21 cellular contexts compared by ENCODE assay signal in the genomic region with DNA sequence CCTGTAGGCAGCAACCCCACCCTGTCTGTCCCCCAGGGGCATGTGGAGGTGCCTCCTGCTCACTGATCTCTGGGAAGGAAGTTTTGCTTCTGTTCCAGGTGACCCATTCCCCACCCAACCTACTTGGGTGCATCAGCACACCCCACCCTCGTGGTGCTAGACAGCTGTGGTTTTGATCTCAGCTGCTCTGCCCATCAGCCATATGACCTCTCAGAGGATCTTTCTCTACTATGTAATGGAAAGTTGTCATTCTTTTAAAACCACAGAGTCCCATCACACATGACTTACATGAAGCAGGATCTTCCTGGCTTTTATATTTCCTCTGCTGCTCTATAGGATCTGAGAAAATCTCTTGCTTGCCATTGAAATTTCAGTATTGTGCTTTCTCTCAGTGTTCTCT. TPM values are rescaled to one million over a fixed set of nuclear protein-coding genes. Genes with fewer than 3 reads are reported as not detected.
DNase-seq lines count a peak whose midpoint lies in the region; ATAC-seq and TF ChIP-seq lines count a peak whose summit lies in the region.
"Had no signal": no experiment of that assay in that cellular context is flagged by ENCODE, and none has a peak within 500 bp of the region (broad histone marks: within the 10 kb centered on the region; RNA-seq: fewer than 3 reads in every experiment).

No MANE protein-coding gene starts in this region.

- DNase-seq in SW480 (ENCODE audit: low spot score) (peak; percentile 38), foreskin keratinocyte (peak; percentile 45 to 73), neural crest cell (ENCODE audit: low read depth, low spot score) (no peak), pons (ENCODE audit: low spot score) (no peak), gastrocnemius medialis (no peak)
- no peak for DNase-seq in activated CD4-positive, alpha-beta T cell treated with anti-CD3 and anti-CD28 coated beads for 36 hours
- DNase-seq: COR-L47; Kasumi-1; NCI-H1417; NCI-H1930; NCI-H446 treated with DMSO at 0.1 percent for 48 hours; NK-92 treated with Interleukin-12 subunit alpha and Interleukin-12 subunit beta, amount 100 ng/mL, for 24 hours; SHP77 treated with DMSO at 0.1 percent for 48 hours had no signal

- no peaks in the 10 kb centered on the region for H3K9me3 ChIP-seq in BLaER1
- no peaks in the 10 kb centered on the region for H3K9me3 ChIP-seq in gastrocnemius medialis

- H3K36me3 ChIP-seq in BLaER1 = no peaks in the 10 kb centered on the region
- no peaks in the 10 kb centered on the region for H3K36me3 ChIP-seq in gastrocnemius medialis

- H3K4me1 ChIP-seq in BLaER1 (peaks cover 9% of the 10 kb centered on the region), foreskin keratinocyte (peaks cover 9% of the 10 kb centered on the region), gastrocnemius medialis (no peaks in the 10 kb centered on the region)

- ATAC-seq in foreskin keratinocyte (no peak), gastrocnemius medialis (no peak), HG02852 (IDR thresholded peaks at IDR 0.05; ENCODE audit: unreplicated experiment) (no peak)
- no peak for ATAC-seq in activated CD4-positive, alpha-beta T cell treated with anti-CD3 and anti-CD28 coated beads for 36 hours

- in situ Hi-C loops in gastrocnemius medialis (cut with MboI; ENCODE audit: low sequenced_read_pairs in 4 of 4) = no loop called here

- H3K4me2 ChIP-seq in BLaER1 = peak overlapping the region; percentile 14

- H3K4me1 Mint-ChIP-seq in neural crest cell = no peaks in the 10 kb centered on the region
- no peaks in the 10 kb centered on the region for H3K4me1 Mint-ChIP-seq in activated CD4-positive, alpha-beta T cell treated with anti-CD3 and anti-CD28 coated beads for 36 hours
- H3K4me1 Mint-ChIP-seq: IgD-negative memory B cell had no signal

- peak overlapping the region; percentile 7 for H3K27ac Mint-ChIP-seq in neural crest cell (ENCODE audit: unreplicated experiment)
- H3K27ac Mint-ChIP-seq in activated CD4-positive, alpha-beta T cell treated with anti-CD3 and anti-CD28 coated beads for 36 hours = no peak overlapping the region
- H3K27ac Mint-ChIP-seq: CD14-positive monocyte, IgD-negative memory B cell had no signal

- no peaks in the 10 kb centered on the region for H3K27me3 Mint-ChIP-seq in neural crest cell (ENCODE audit: low read depth)
- H3K27me3 Mint-ChIP-seq in activated CD4-positive, alpha-beta T cell treated with anti-CD3 and anti-CD28 coated beads for 36 hours = no peaks in the 10 kb centered on the region

- intact Hi-C loops in gastrocnemius medialis (cut with DNase I; ENCODE audit: low total_unique reads) = no loop called here
- intact Hi-C loops in activated CD4-positive, alpha-beta T cell treated with anti-CD3 and anti-CD28 coated beads for 36 hours (cut with DNase I, micrococcal nuclease) = no loop called here

- H3K9ac ChIP-seq in BLaER1 = no peak overlapping the region

- no peaks in the 10 kb centered on the region for H3K36me3 Mint-ChIP-seq in neural crest cell (ENCODE audit: low read depth)
- H3K36me3 Mint-ChIP-seq in activated CD4-positive, alpha-beta T cell treated with anti-CD3 and anti-CD28 coated beads for 36 hours (ENCODE audit: low read depth) = no peaks in the 10 kb centered on the region
- H3K36me3 Mint-ChIP-seq: CD14-positive monocyte had no signal

- no peaks in the 10 kb centered on the region for H3K9me3 Mint-ChIP-seq in neural crest cell
- no peaks in the 10 kb centered on the region for H3K9me3 Mint-ChIP-seq in activated CD4-positive, alpha-beta T cell treated with anti-CD3 and anti-CD28 coated beads for 36 hours (ENCODE audit: low read depth)
- H3K9me3 Mint-ChIP-seq: CD14-positive monocyte, IgD-negative memory B cell had no signal

- H3K27me3 ChIP-seq in BLaER1 = no peaks in the 10 kb centered on the region
- H3K27me3 ChIP-seq in foreskin keratinocyte = no peaks in the 10 kb centered on the region
- peaks cover 0 to 3% (median 0%) of the 10 kb centered on the region in 3 donors for H3K27me3 ChIP-seq in gastrocnemius medialis

- H4K20me1 ChIP-seq in BLaER1 = no peaks in the 10 kb centered on the region

- POLR2A ChIA-PET in activated CD4-positive, alpha-beta T cell treated with anti-CD3 and anti-CD28 coated beads for 36 hours (lab: Charles Lee) = no interaction called here

- CTCF ChIA-PET in activated CD4-positive, alpha-beta T cell treated with anti-CD3 and anti-CD28 coated beads for 36 hours (lab: Charles Lee) = interaction anchor here (0.6 to 0.7 kb wide), 2 partner anchors 9 to 1685 kb away, joined by 3 to 4 read pairs; no protein-coding TSS in a partner anchor

- H3K4me3 ChIP-seq in BLaER1 (no peak overlapping the region), gastrocnemius medialis (no peak overlapping the region)

- H3K27ac ChIP-seq in BLaER1 (no peak overlapping the region), foreskin keratinocyte (no peak overlapping the region), gastrocnemius medialis (no peak overlapping the region)
- H3K27ac ChIP-seq: HL-60 had no signal

- no peak for TF ChIP-seq POLR2A in gastrocnemius medialis (IDR thresholded peaks at IDR 0.05)

- TF ChIP-seq CTCF in foreskin keratinocyte (conservative IDR thresholded peaks at IDR 0.05) (no peak), neural crest cell (conservative IDR thresholded peaks at IDR 0.05) (no peak), gastrocnemius medialis (IDR thresholded peaks at IDR 0.05 in 4 of 5, conservative IDR thresholded peaks at IDR 0.05 in 1 of 5) (no peak)

- no peak overlapping the region for H3K4me3 Mint-ChIP-seq in neural crest cell
- H3K4me3 Mint-ChIP-seq in activated CD4-positive, alpha-beta T cell treated with anti-CD3 and anti-CD28 coated beads for 36 hours = no peak overlapping the region
- H3K4me3 Mint-ChIP-seq: CD14-positive monocyte, IgD-negative memory B cell had no signal

RNA-seq across cellular contexts. Expression of a gene that starts 13.5 kb away (rescaled TPM):
- not detected in 2 replicates for total RNA-seq in foreskin keratinocyte
- polyA plus RNA-seq in foreskin keratinocyte = not detected in 2 replicates
- total RNA-seq in neural crest cell = not detected in 2 replicates
- total RNA-seq in gastrocnemius medialis = not detected
- total RNA-seq in activated CD4-positive, alpha-beta T cell treated with anti-CD3 and anti-CD28 coated beads for 36 hours = not detected
- total RNA-seq: H4, OCI-LY7, RPMI7951 had no signal
- polyA plus RNA-seq: CD14-positive monocyte, IgD-negative memory B cell had no signal

RNA-seq across cellular contexts. Expression of a gene that starts 14.5 kb away (rescaled TPM):
- total RNA-seq in foreskin keratinocyte = 4.7 and 7.5 TPM in 2 replicates
- polyA plus RNA-seq in foreskin keratinocyte = 4.9 and 7.4 TPM in 2 replicates
- not detected in 2 replicates for total RNA-seq in neural crest cell
- total RNA-seq in gastrocnemius medialis = not detected
- total RNA-seq in activated CD4-positive, alpha-beta T cell treated with anti-CD3 and anti-CD28 coated beads for 36 hours = not detected
- total RNA-seq: OCI-LY7, RPMI7951 had no signal
- polyA plus RNA-seq: CD14-positive monocyte, IgD-negative memory B cell had no signal

RNA-seq across cellular contexts. Expression of a gene that starts 32.3 kb away (rescaled TPM):
- total RNA-seq in foreskin keratinocyte (167 and 323 TPM in 2 replicates), neural crest cell (not detected in 2 replicates), gastrocnemius medialis (not detected)
- polyA plus RNA-seq in foreskin keratinocyte = 152 and 315 TPM in 2 replicates
- not detected for total RNA-seq in activated CD4-positive, alpha-beta T cell treated with anti-CD3 and anti-CD28 coated beads for 36 hours
- total RNA-seq: H4, OCI-LY7, RPMI7951 had no signal
- polyA plus RNA-seq: CD14-positive monocyte, IgD-negative memory B cell had no signal

RNA-seq across cellular contexts. Expression of a gene that starts 34.2 kb away (rescaled TPM):
- not detected in 2 replicates for total RNA-seq in foreskin keratinocyte
- polyA plus RNA-seq in foreskin keratinocyte = 0.04 TPM in 1 of 2 replicates, not detected in the other
- total RNA-seq in neural crest cell = not detected in 2 replicates
- total RNA-seq in gastrocnemius medialis = not detected
- not detected for total RNA-seq in activated CD4-positive, alpha-beta T cell treated with anti-CD3 and anti-CD28 coated beads for 36 hours
- total RNA-seq: H4, OCI-LY7, RPMI7951 had no signal
- polyA plus RNA-seq: CD14-positive monocyte, IgD-negative memory B cell had no signal

RNA-seq across cellular contexts. Expression of a gene that starts 52.4 kb away (rescaled TPM):
- total RNA-seq in foreskin keratinocyte = not detected in 2 replicates
- polyA plus RNA-seq in foreskin keratinocyte = not detected in 2 replicates
- total RNA-seq in neural crest cell = not detected in 2 replicates
- total RNA-seq in gastrocnemius medialis = not detected
- total RNA-seq in activated CD4-positive, alpha-beta T cell treated with anti-CD3 and anti-CD28 coated beads for 36 hours = not detected
- total RNA-seq: H4, OCI-LY7, RPMI7951 had no signal
- polyA plus RNA-seq: CD14-positive monocyte, IgD-negative memory B cell had no signal

Comparison
In these comparisons a context has a peak if more than half of its experiments do, and no peak if none do; other contexts are left out.
1. DNase-seq: peak in SW480 (single experiment) and foreskin keratinocyte (2 of 2); none in neural crest cell (single experiment), pons (single experiment), gastrocnemius medialis (0 of 2) and activated CD4-positive, alpha-beta T cell treated with anti-CD3 and anti-CD28 coated beads for 36 hours (single experiment).
2. RNA of a gene that starts 32.3 kb away (total RNA-seq): 167 to 323 TPM in foreskin keratinocyte; not detected in neural crest cell, not detected in gastrocnemius medialis and not detected in activated CD4-positive, alpha-beta T cell treated with anti-CD3 and anti-CD28 coated beads for 36 hours; every median in the first group is over 100 times any median in the second.